In the genomic region with DNA sequence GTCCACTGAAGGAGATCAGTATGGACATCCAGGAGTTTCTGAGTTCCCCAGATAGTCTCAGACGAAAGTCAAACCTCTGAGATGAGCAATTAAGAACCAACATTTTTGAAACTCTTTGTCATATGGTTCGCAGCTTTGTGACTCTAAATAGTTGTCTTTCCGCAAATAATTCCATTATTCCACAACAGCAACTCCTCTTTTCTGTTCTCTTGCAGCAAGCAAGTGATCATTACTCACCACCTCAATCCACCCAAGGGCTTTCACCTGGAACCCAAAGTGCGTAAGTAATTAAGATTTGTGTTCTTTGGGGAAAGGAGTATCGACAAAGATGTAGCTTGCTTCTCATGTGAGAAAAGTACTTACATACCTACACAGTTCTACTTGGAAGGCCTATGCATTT, we compare ENCODE assay signal across 15 cellular contexts. TPM values are rescaled to one million over a fixed set of nuclear protein-coding genes. Genes with fewer than 3 reads are reported as not detected.
DNase-seq lines count a peak whose midpoint lies in the region; ATAC-seq, FAIRE-seq and TF ChIP-seq lines count a peak whose summit lies in the region.
"Had no signal": no experiment of that assay in that cellular context is flagged by ENCODE, and none has a peak within 500 bp of the region (broad histone marks: within the 10 kb centered on the region; RNA-seq: fewer than 3 reads in every experiment).

No MANE protein-coding gene starts in this region.

- H3K4me3 Mint-ChIP-seq in astrocyte (ENCODE audit: unreplicated experiment) (no peak overlapping the region), neural progenitor cell (no peak overlapping the region)
- H3K4me3 Mint-ChIP-seq in activated naive CD8-positive, alpha-beta T cell treated with anti-CD3 and anti-CD28 coated beads for 36 hours: no peak overlapping the region
- H3K4me3 Mint-ChIP-seq: B cell; CD4-positive, alpha-beta T cell had no signal

- TF ChIP-seq CTCF in astrocyte (IDR thresholded peaks at IDR 0.05; ENCODE audit: insufficient read depth, low read depth, low read length): no peak
- no peak for TF ChIP-seq CTCF in neural progenitor cell (IDR thresholded peaks at IDR 0.05)

- H3K4me2 ChIP-seq in astrocyte (ENCODE audit: low read length): peak overlapping the region; percentile 37
- H3K4me2 ChIP-seq in neural progenitor cell: peak overlapping the region; percentile 41

- DNase-seq in GM04504 (ENCODE audit: low read depth): peak; percentile 12
- peak; percentile 6 for DNase-seq in astrocyte (ENCODE audit: low read depth)
- no peak for DNase-seq in neural progenitor cell (ENCODE audit: low spot score)
- DNase-seq in activated naive CD8-positive, alpha-beta T cell treated with anti-CD3 and anti-CD28 coated beads for 36 hours: no peak
- DNase-seq in stimulated activated CD4-positive, alpha-beta T cell treated with anti-CD3 and anti-CD28 coated beads, Interleukin-15, amount 100 ng/mL, for 24 hours: no peak
- DNase-seq: CD4-positive, alpha-beta T cell; DMS79; MM.1S; NCI-H1092 treated with DMSO at 0.1 percent for 48 hours; NCI-H1694; NCI-H510A treated with DMSO at 0.1 percent for 48 hours; SIG-M5 had no signal

- 90% methylated on average over 3 of the region's 5 CpGs for WGBS in HUES64

- H3K36me3 ChIP-seq in HUES64 (ENCODE audit: insufficient read depth, low read length) (peaks cover 50% of the 10 kb centered on the region), astrocyte (ENCODE audit: insufficient read depth, low read length) (peaks cover 6% of the 10 kb centered on the region), neural progenitor cell (peaks cover 13% of the 10 kb centered on the region)

- no peak for FAIRE-seq in astrocyte (lab: Jason Lieb, UNC)

- no peak for ATAC-seq in HG02610 (IDR thresholded peaks at IDR 0.05; ENCODE audit: unreplicated experiment)

- H3K9ac ChIP-seq in HUES64 (ENCODE audit: low read depth, low read length) (no peak overlapping the region), astrocyte (ENCODE audit: low read length) (no peak overlapping the region), neural progenitor cell (no peak overlapping the region)

- H3K9me3 Mint-ChIP-seq in astrocyte (ENCODE audit: unreplicated experiment) (no peaks in the 10 kb centered on the region), neural progenitor cell (no peaks in the 10 kb centered on the region)
- no peaks in the 10 kb centered on the region for H3K9me3 Mint-ChIP-seq in activated naive CD8-positive, alpha-beta T cell treated with anti-CD3 and anti-CD28 coated beads for 36 hours
- H3K9me3 Mint-ChIP-seq: CD4-positive, alpha-beta T cell had no signal

- no peak overlapping the region for H2AFZ ChIP-seq in astrocyte (ENCODE audit: low read depth, low read length)
- no peak overlapping the region for H2AFZ ChIP-seq in neural progenitor cell (replicated peaks)

- H3K4me3 ChIP-seq in HUES64 (ENCODE audit: low read length) (no peak overlapping the region), astrocyte (ENCODE audit: insufficient read depth, low read depth, low read length) (no peak overlapping the region), neural progenitor cell (no peak overlapping the region)

- peak overlapping the region; percentile 14; the same call in 1 of the 2 replicates for H3K27ac ChIP-seq in HUES64 (ENCODE audit: low read depth, low read length)
- H3K27ac ChIP-seq in astrocyte (ENCODE audit: low read depth, low read length): no peak overlapping the region
- peak overlapping the region; percentile 91 for H3K27ac ChIP-seq in neural progenitor cell

- peak overlapping the region; percentile 77 for H3K27ac Mint-ChIP-seq in astrocyte (ENCODE audit: unreplicated experiment)
- H3K27ac Mint-ChIP-seq in neural progenitor cell: no peak overlapping the region
- no peak overlapping the region for H3K27ac Mint-ChIP-seq in activated naive CD8-positive, alpha-beta T cell treated with anti-CD3 and anti-CD28 coated beads for 36 hours
- H3K27ac Mint-ChIP-seq: B cell; CD4-positive, alpha-beta T cell had no signal

- H3K4me1 ChIP-seq in HUES64 (ENCODE audit: insufficient read depth, low read length): peaks cover 25% of the 10 kb centered on the region; the same call in 1 of the 2 replicates
- peaks cover 15% of the 10 kb centered on the region for H3K4me1 ChIP-seq in astrocyte (ENCODE audit: insufficient read depth, low read length)
- peaks cover 37% of the 10 kb centered on the region for H3K4me1 ChIP-seq in neural progenitor cell

- H3K36me3 Mint-ChIP-seq in astrocyte (ENCODE audit: low read depth, unreplicated experiment) (peaks cover 3% of the 10 kb centered on the region), neural progenitor cell (peaks cover 23% of the 10 kb centered on the region)
- H3K36me3 Mint-ChIP-seq in activated naive CD8-positive, alpha-beta T cell treated with anti-CD3 and anti-CD28 coated beads for 36 hours: peaks cover 18% of the 10 kb centered on the region

- H3K27me3 ChIP-seq in HUES64 (ENCODE audit: insufficient read depth, low read length): no peaks in the 10 kb centered on the region
- H3K27me3 ChIP-seq in astrocyte (ENCODE audit: insufficient read depth, low read length): no peaks in the 10 kb centered on the region
- H3K27me3 ChIP-seq in neural progenitor cell: no peaks in the 10 kb centered on the region

- H3K4me1 Mint-ChIP-seq in astrocyte (ENCODE audit: low read depth, unreplicated experiment) (peaks cover 32% of the 10 kb centered on the region), neural progenitor cell (peaks cover 16% of the 10 kb centered on the region)
- peaks cover 6% of the 10 kb centered on the region for H3K4me1 Mint-ChIP-seq in activated naive CD8-positive, alpha-beta T cell treated with anti-CD3 and anti-CD28 coated beads for 36 hours

- H4K20me1 ChIP-seq in astrocyte (ENCODE audit: insufficient read depth, low read length) (no peaks in the 10 kb centered on the region), neural progenitor cell (ENCODE audit: low read depth) (no peaks in the 10 kb centered on the region)

- peaks cover 38% of the 10 kb centered on the region for H3F3A ChIP-seq in neural progenitor cell (ENCODE audit: low read depth)

- H3K27me3 Mint-ChIP-seq in astrocyte (ENCODE audit: low read depth, unreplicated experiment) (no peaks in the 10 kb centered on the region), neural progenitor cell (ENCODE audit: insufficient read depth, low read depth) (peaks cover 1% of the 10 kb centered on the region)
- no peaks in the 10 kb centered on the region for H3K27me3 Mint-ChIP-seq in activated naive CD8-positive, alpha-beta T cell treated with anti-CD3 and anti-CD28 coated beads for 36 hours

- H3K79me2 ChIP-seq in astrocyte (ENCODE audit: insufficient read depth, low read length) (no peaks in the 10 kb centered on the region), neural progenitor cell (ENCODE audit: low read depth) (no peaks in the 10 kb centered on the region)

- no peaks in the 10 kb centered on the region for H3K9me3 ChIP-seq in HUES64 (ENCODE audit: insufficient read depth, low read depth, low read length)
- H3K9me3 ChIP-seq in astrocyte (ENCODE audit: insufficient read depth, low read depth, low read length): no peaks in the 10 kb centered on the region
- no peaks in the 10 kb centered on the region for H3K9me3 ChIP-seq in neural progenitor cell (ENCODE audit: low read depth)

RNA-seq across cellular contexts. Expression of a gene that starts 15.6 kb away (rescaled TPM):
- polyA plus RNA-seq in HUES64 (2013, experiment 1 of 2): 12.3 TPM
- 12.7 TPM for polyA plus RNA-seq in HUES64 (2013, experiment 2 of 2)
- total RNA-seq in astrocyte (13.8 and 14.0 TPM in 2 replicates), neural progenitor cell (ENCODE audit: low replicate concordance) (43.1 and 64.0 TPM in 2 replicates)
- total RNA-seq in activated naive CD8-positive, alpha-beta T cell treated with anti-CD3 and anti-CD28 coated beads for 36 hours: 10 to 100 TPM; 15.6 to 16.2 TPM

RNA-seq across cellular contexts. Expression of a gene that starts 59.7 kb away (rescaled TPM):
- 7.3 TPM for polyA plus RNA-seq in HUES64 (2013, experiment 1 of 2)
- 13.6 TPM for polyA plus RNA-seq in HUES64 (2013, experiment 2 of 2)
- total RNA-seq in astrocyte: 0.55 and 1.1 TPM in 2 replicates
- total RNA-seq in neural progenitor cell (ENCODE audit: low replicate concordance): 31.6 and 40.5 TPM in 2 replicates
- total RNA-seq in activated naive CD8-positive, alpha-beta T cell treated with anti-CD3 and anti-CD28 coated beads for 36 hours: under 1 TPM; 0.41 to 0.76 TPM

Comparison
In these comparisons a context has a peak if more than half of its experiments do, and no peak if none do; other contexts are left out.
1. DNase-seq: peak in GM04504 (single experiment) and astrocyte (single experiment); none in neural progenitor cell (single experiment), activated naive CD8-positive, alpha-beta T cell treated with anti-CD3 and anti-CD28 coated beads for 36 hours (single experiment) and stimulated activated CD4-positive, alpha-beta T cell treated with anti-CD3 and anti-CD28 coated beads, Interleukin-15, amount 100 ng/mL, for 24 hours (single experiment).
2. RNA of a gene that starts 59.7 kb away (total RNA-seq): 31.6 to 40.5 TPM in neural progenitor cell; 0.55 to 1.1 TPM in astrocyte and 0.41 to 0.76 TPM in activated naive CD8-positive, alpha-beta T cell treated with anti-CD3 and anti-CD28 coated beads for 36 hours; every median in the first group is over 10 times any median in the second.